8 cellular contexts compared by ENCODE assay signal in genomic region chr12:133181238-133181959, GRCh38. TPM values are rescaled to one million over a fixed set of nuclear protein-coding genes. Genes with fewer than 3 reads are reported as not detected.
DNase-seq lines count a peak whose midpoint lies in the region; ATAC-seq and TF ChIP-seq lines count a peak whose summit lies in the region.

Gene ZNF268 (plus strand): TSS chr12:133181495. CDS start chr12:133181998, 503 bp downstream.

- H3K9me1 ChIP-seq in IMR-90 (ENCODE audit: insufficient read depth, low read length): no peaks in the 10 kb centered on the region

- H3K4me1 Mint-ChIP-seq in activated T-cell treated with anti-CD3 and anti-CD28 coated beads, Interleukin-2, amount 50 U/mL, for 24 hours (ENCODE audit: low read depth): peaks cover 27% of the 10 kb centered on the region

- no peak within 1 kb of the TSS for H2BK15ac ChIP-seq in IMR-90 (ENCODE audit: low read depth, low read length)

- in situ Hi-C loops in IMR-90 (cut with MboI; ENCODE audit: low sequenced_read_pairs): no loop called here

- DNase-seq in DMS153 treated with DMSO at 0.1 percent for 48 hours (lab: John Stamatoyannopoulos, UW; ENCODE audit: unreplicated experiment) (peak; percentile 90), IMR-90 (peak; percentile 89), PC-3 (peak; percentile 4)
- peak; percentile 91 for DNase-seq in activated T-cell treated with anti-CD3 and anti-CD28 coated beads, Interleukin-2, amount 50 U/mL, for 24 hours
- peak; percentile 84 for DNase-seq in stimulated activated CD8-positive, alpha-beta memory T cell treated with anti-CD3 and anti-CD28 coated beads, Interleukin-7, amount 100 ng/mL, for 24 hours (ENCODE audit: low read depth)

- H3K9me2 ChIP-seq in PC-3 (replicated peaks; ENCODE audit: low read length): no peaks in the 10 kb centered on the region

- BruUV-seq in IMR-90 (replicated peaks; lab: Mats Ljungman, UMichigan) (TSS peak; percentile 74), PC-3 (replicated peaks; lab: Mats Ljungman, UMichigan) (TSS peak; percentile 73)

- no peak within 1 kb of the TSS; the same call in 1 of the 2 replicates for H3K23ac ChIP-seq in IMR-90 (ENCODE audit: low read depth, low read length)

- H2AFZ ChIP-seq in IMR-90 (replicated peaks; ENCODE audit: low read length, poor library complexity) (peak within 1 kb of the TSS; percentile 98), PC-3 (ENCODE audit: low read length) (no peak within 1 kb of the TSS)

- H3K14ac ChIP-seq in IMR-90 (replicated peaks; ENCODE audit: low read depth, low read length): peak within 1 kb of the TSS; percentile 92

- H3K27me3 ChIP-seq in IMR-90 (ENCODE audit: control insufficient read depth, insufficient read depth, low read length) (no peaks in the 10 kb centered on the region), PC-3 (ENCODE audit: low read length) (no peaks in the 10 kb centered on the region), esophagus (ENCODE audit: control insufficient read depth in 1 of 2, insufficient read depth in 2 of 2, low read length in 2 of 2) (no peaks in the 10 kb centered on the region), muscle layer of colon (ENCODE audit: control insufficient read depth in 1 of 2, insufficient read depth in 2 of 2, low read length in 2 of 2) (no peaks in the 10 kb centered on the region)

- dilution Hi-C loops in IMR-90 (cut with HindIII; ENCODE audit: low sequenced_read_pairs, unreplicated experiment): no loop called here

- H3F3A ChIP-seq in PC-3 (ENCODE audit: low read length, unreplicated experiment): no peaks in the 10 kb centered on the region

- peak within 1 kb of the TSS; percentile 76 for H2AK9ac ChIP-seq in IMR-90 (replicated peaks; ENCODE audit: low read depth, low read length, poor library complexity)

- peaks cover 31% of the 10 kb centered on the region for H3K9me3 ChIP-seq in IMR-90 (ENCODE audit: control insufficient read depth, insufficient read depth, low read length)
- no peaks in the 10 kb centered on the region for H3K9me3 ChIP-seq in PC-3 (ENCODE audit: low read length)
- H3K9me3 ChIP-seq in esophagus (ENCODE audit: control insufficient read depth in 2 of 2, insufficient read depth in 1 of 2, low read depth in 1 of 2, low read length in 1 of 2): peaks cover 0 to 20% of the 10 kb centered on the region in 2 donors
- peaks cover 6% of the 10 kb centered on the region for H3K9me3 ChIP-seq in muscle layer of colon (ENCODE audit: low read length)

- H2BK20ac ChIP-seq in IMR-90 (ENCODE audit: low read depth, low read length): no peak within 1 kb of the TSS

- H2BK5ac ChIP-seq in IMR-90 (ENCODE audit: low read depth, low read length, poor library complexity, severe bottlenecking): peak within 1 kb of the TSS; percentile 55

- H3K4me3 ChIP-seq in IMR-90 (ENCODE audit: insufficient read depth, low read depth, low read length): peak within 1 kb of the TSS; percentile 94
- peak within 1 kb of the TSS; percentile 49 for H3K4me3 ChIP-seq in PC-3 (ENCODE audit: low read length)
- H3K4me3 ChIP-seq in esophagus (ENCODE audit: low read depth in 1 of 2, low read length in 2 of 2): peak within 1 kb of the TSS; percentile 93 to 96
- H3K4me3 ChIP-seq in muscle layer of colon (ENCODE audit: low read depth in 1 of 2, low read length in 2 of 2): peak within 1 kb of the TSS; percentile 89 to 100

- intact Hi-C loops in IMR-90 (cut with micrococcal nuclease) (loop anchor here (1.0 kb wide), 1 partner anchor 101 kb away; the partner anchor contains the start of gene ZNF140), PC-3 (cut with micrococcal nuclease) (no loop called here)

- H3K4me3 Mint-ChIP-seq in activated T-cell treated with anti-CD3 and anti-CD28 coated beads, Interleukin-2, amount 50 U/mL, for 24 hours: peak within 1 kb of the TSS; percentile 93

- H3K27ac ChIP-seq in IMR-90 (ENCODE audit: insufficient read depth, low read length) (peak within 1 kb of the TSS; percentile 75), PC-3 (ENCODE audit: low read length) (no peak within 1 kb of the TSS), esophagus (ENCODE audit: low read depth in 2 of 2, low read length in 1 of 2) (peak within 1 kb of the TSS; percentile 68 to 70), muscle layer of colon (ENCODE audit: low read depth, low read length) (peak within 1 kb of the TSS; percentile 80)

- peaks cover 74% of the 10 kb centered on the region for H3K36me3 Mint-ChIP-seq in activated T-cell treated with anti-CD3 and anti-CD28 coated beads, Interleukin-2, amount 50 U/mL, for 24 hours (ENCODE audit: low read depth)

- peak; percentile 48 for TF ChIP-seq RAD21 in IMR-90 (IDR thresholded peaks at IDR 0.05; ENCODE audit: low read length)

- H3K4me2 ChIP-seq in IMR-90 (ENCODE audit: low read depth, low read length) (peak within 1 kb of the TSS; percentile 73), PC-3 (ENCODE audit: low read length) (no peak within 1 kb of the TSS)

- H2BK120ac ChIP-seq in IMR-90 (ENCODE audit: low read depth, low read length): no peak within 1 kb of the TSS

- no peak within 1 kb of the TSS for H3K18ac ChIP-seq in IMR-90 (ENCODE audit: low read depth, low read length)

- peak within 1 kb of the TSS; percentile 55 to 98 for H4K8ac ChIP-seq in IMR-90 (ENCODE audit: low read depth in 2 of 2, low read length in 2 of 2)

- H3K79me2 ChIP-seq in PC-3 (ENCODE audit: low read length): no peaks in the 10 kb centered on the region

- peaks cover 29% of the 10 kb centered on the region for H3K36me3 ChIP-seq in IMR-90 (ENCODE audit: control insufficient read depth, insufficient read depth, low read length)
- H3K36me3 ChIP-seq in PC-3 (ENCODE audit: low read depth, low read length): no peaks in the 10 kb centered on the region
- peaks cover 8 to 13% of the 10 kb centered on the region in 2 donors for H3K36me3 ChIP-seq in esophagus (ENCODE audit: control insufficient read depth in 2 of 2, insufficient read depth in 2 of 2, low read length in 1 of 2)
- H3K36me3 ChIP-seq in muscle layer of colon (ENCODE audit: insufficient read depth, low read length): peaks cover 36% of the 10 kb centered on the region

- ATAC-seq in GM21528 (IDR thresholded peaks at IDR 0.05; ENCODE audit: low FRiP score, unreplicated experiment): peak; percentile 96
- ATAC-seq in IMR-90 (ENCODE audit: low read depth): peak; percentile 97
- ATAC-seq in PC-3: no peak; the same call in 1 of the 2 replicates

- no peaks in the 10 kb centered on the region for H3K4me1 ChIP-seq in IMR-90 (ENCODE audit: control insufficient read depth, insufficient read depth, low read length)
- H3K4me1 ChIP-seq in PC-3 (ENCODE audit: insufficient read depth, low read length): no peaks in the 10 kb centered on the region
- peaks cover 0 to 3% of the 10 kb centered on the region in 2 donors for H3K4me1 ChIP-seq in esophagus (ENCODE audit: control insufficient read depth in 2 of 2, insufficient read depth in 2 of 2, low read length in 1 of 2)
- peaks cover 10% of the 10 kb centered on the region for H3K4me1 ChIP-seq in muscle layer of colon (ENCODE audit: insufficient read depth, low read length)

- H4K91ac ChIP-seq in IMR-90 (ENCODE audit: insufficient read depth, low read depth, low read length): peak within 1 kb of the TSS; percentile 63; the same call in 1 of the 2 replicates

- no peaks in the 10 kb centered on the region for H4K20me1 ChIP-seq in IMR-90 (ENCODE audit: insufficient read depth, low read length)
- H4K20me1 ChIP-seq in PC-3 (ENCODE audit: low read length): no peaks in the 10 kb centered on the region

- no peaks in the 10 kb centered on the region for H3K27me3 Mint-ChIP-seq in activated T-cell treated with anti-CD3 and anti-CD28 coated beads, Interleukin-2, amount 50 U/mL, for 24 hours

- peak; percentile 88 for TF ChIP-seq CTCF in IMR-90 (conservative IDR thresholded peaks at IDR 0.05; ENCODE audit: low read depth, low read length)
- 0 out of 2 replicates have a peak, but pooled peaks have one; percentile 16 for TF ChIP-seq CTCF in PC-3 (conservative IDR thresholded peaks at IDR 0.05; ENCODE audit: low read depth, low read length)

- H3K4ac ChIP-seq in IMR-90 (ENCODE audit: low read depth, low read length): peak within 1 kb of the TSS; percentile 93

- 0% methylated on average over 12 of the region's 40 CpGs; no CpG with 5 or more reads in 1 of the 2 experiments for whole genome bisulfite sequencing in IMR-90 (ENCODE audit: extremely low coverage in 2 of 2, insufficient read length in 1 of 2), 2 experiments
- 1 to 2% methylated on average over 40 of the region's 40 CpGs for WGBS in esophagus, 2 donors

- peak; percentile 64; the same call in 1 of the 2 replicates for TF ChIP-seq POLR2A in IMR-90 (IDR thresholded peaks at IDR 0.05; ENCODE audit: low read depth, low read length)

- POLR2A ChIA-PET in IMR-90 (lab: Charles Lee; ENCODE audit: unreplicated experiment) (no interaction called here), PC-3 (lab: Charles Lee; ENCODE audit: unreplicated experiment) (no interaction called here)

- peak within 1 kb of the TSS; percentile 74; the same call in 1 of the 2 replicates for H3K56ac ChIP-seq in IMR-90 (ENCODE audit: extremely low read depth, insufficient read depth, low read length)

- H3K9ac ChIP-seq in IMR-90 (ENCODE audit: low read depth, low read length): peak within 1 kb of the TSS; percentile 94
- H3K9ac ChIP-seq in PC-3 (ENCODE audit: low read length): no peak within 1 kb of the TSS
- peak within 1 kb of the TSS; percentile 99 for H3K9ac ChIP-seq in muscle layer of colon (ENCODE audit: low read length)

- H2AK5ac ChIP-seq in IMR-90 (ENCODE audit: low read depth, low read length): peak within 1 kb of the TSS; percentile 6; the same call in 1 of the 2 replicates

- CTCF ChIA-PET in IMR-90 (lab: Yijun Ruan, JAX): interaction anchor here (0.6 to 1.0 kb wide), 3 partner anchors 11 to 101 kb away, joined by 3 read pairs; no protein-coding TSS in a partner anchor
- CTCF ChIA-PET in PC-3 (lab: Charles Lee): no interaction called here

- peak within 1 kb of the TSS; percentile 93 for H3K27ac Mint-ChIP-seq in activated T-cell treated with anti-CD3 and anti-CD28 coated beads, Interleukin-2, amount 50 U/mL, for 24 hours

- H3K9me3 Mint-ChIP-seq in activated T-cell treated with anti-CD3 and anti-CD28 coated beads, Interleukin-2, amount 50 U/mL, for 24 hours: peaks cover 60% of the 10 kb centered on the region

- peaks cover 17 to 19% of the 10 kb centered on the region in 2 experiments for H3K79me1 ChIP-seq in IMR-90 (ENCODE audit: low read depth in 1 of 2, low read length in 2 of 2)

- peak within 1 kb of the TSS; percentile 94 for H4K5ac ChIP-seq in IMR-90 (ENCODE audit: low read depth, low read length)

TF ChIP-seq in IMR-90, 13 proteins besides CTCF, POLR2A, EP300 and RAD21 (continues in another document):
- peak; percentile 52; the same call in 1 of the 2 replicates for TF ChIP-seq MXI1 (IDR thresholded peaks at IDR 0.05; ENCODE audit: borderline replicate concordance, low read depth, low read length)
- peak; percentile 45; the same call in 1 of the 2 replicates for TF ChIP-seq MAZ (IDR thresholded peaks at IDR 0.05; ENCODE audit: borderline replicate concordance, low read depth, low read length)
- peak; percentile 61 for TF ChIP-seq SMC3 (IDR thresholded peaks at IDR 0.05; ENCODE audit: low read depth, low read length)
- 0 out of 2 replicates have a peak, but pooled peaks have one; percentile 7 for TF ChIP-seq MAFK (IDR thresholded peaks at IDR 0.05; ENCODE audit: low read depth, low read length)

RNA-seq across cellular contexts. Expression of gene ZNF268, which starts in this region (rescaled TPM):
- total RNA-seq in IMR-90 (2012; rRNA removed) (31.1 and 54.5 TPM in 2 replicates), PC-3 (2014; rRNA removed) (0.40 and 1.1 TPM in 2 replicates)
- polyA plus RNA-seq in IMR-90 (2012; rRNA removed) (5.8 and 6.7 TPM in 2 replicates), esophagus (1 to 10 TPM; 3.3 to 6.2 TPM)
- polyA plus RNA-seq in IMR-90 (2012; cell fraction: cytosol; rRNA removed): 2.2 and 4.6 TPM in 2 replicates
- 5.8 and 7.3 TPM in 2 replicates for polyA plus RNA-seq in IMR-90 (2012; cell fraction: nucleus; rRNA removed; ENCODE audit: low replicate concordance)

Comparison
In these comparisons a context has a peak if more than half of its experiments do, and no peak if none do; other contexts are left out.
1. RNA of gene ZNF268 (total RNA-seq): 31.1 to 54.5 TPM in IMR-90; 0.40 to 1.1 TPM in PC-3; every median in the first group is over 10 times any median in the second.
2. DNase-seq: peak in every context shown above with its lines; median percentile 91 in activated T-cell treated with anti-CD3 and anti-CD28 coated beads, Interleukin-2, amount 50 U/mL, for 24 hours; 90 in DMS153 treated with DMSO at 0.1 percent for 48 hours; 89 in IMR-90; 84 in stimulated activated CD8-positive, alpha-beta memory T cell treated with anti-CD3 and anti-CD28 coated beads, Interleukin-7, amount 100 ng/mL, for 24 hours; 4 in PC-3.
3. Peak in every context shown above with its lines, with median percentiles within 50 percentile points of each other: H3K4me3 ChIP-seq.